ENCODE assay signal across 11 cellular contexts in the genomic region with DNA sequence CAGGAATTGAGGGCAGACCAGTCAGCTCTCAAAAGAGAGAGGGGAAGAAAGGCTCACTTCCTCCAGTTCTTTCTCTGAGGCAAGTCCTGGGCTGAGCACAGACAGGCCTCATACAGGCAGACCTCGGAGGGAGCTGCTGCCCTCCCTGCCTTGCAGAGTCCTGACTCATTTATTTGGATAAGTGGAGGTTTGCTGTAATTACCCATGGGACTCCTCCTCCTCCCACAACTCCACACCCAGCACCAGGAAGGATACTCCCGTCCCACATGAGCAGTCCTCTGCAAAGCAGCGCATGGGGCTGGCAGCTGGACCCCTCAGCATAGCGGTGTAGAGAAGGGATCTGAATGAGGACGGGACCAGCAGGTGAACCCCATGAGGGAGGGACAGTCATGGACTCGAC. TPM values are rescaled to one million over a fixed set of nuclear protein-coding genes. Genes with fewer than 3 reads are reported as not detected.
A peak's percentile ranks its signal among the peaks of the same experiment; 100 is the strongest.
DNase-seq lines count a peak whose midpoint lies in the region; ATAC-seq and TF ChIP-seq lines count a peak whose summit lies in the region.
"Had no signal": no experiment of that assay in that cellular context is flagged by ENCODE, and none has a peak within 500 bp of the region (broad histone marks: within the 10 kb centered on the region; RNA-seq: fewer than 3 reads in every experiment).

No MANE protein-coding gene starts in this region.

- no TSS peak for BruUV-seq in A673 (replicated peaks; lab: Mats Ljungman, UMichigan)

- no peaks in the 10 kb centered on the region for H3K9me3 ChIP-seq in A673 (ENCODE audit: low read depth, low read length, poor library complexity, severe bottlenecking)

- H3K4me1 ChIP-seq in A673 (ENCODE audit: insufficient read depth, low read length, poor library complexity, severe bottlenecking), result no peaks in the 10 kb centered on the region

- POLR2A ChIA-PET in A673 (lab: Charles Lee; ENCODE audit: low non-redundant PET), result no interaction called here

- ATAC-seq in GM21515 (IDR thresholded peaks at IDR 0.05; ENCODE audit: unreplicated experiment), result no peak
- ATAC-seq: stimulated activated memory B cell treated with anti-CD40 and anti-IgM and Interleukin-4, amounts not matched to agents 10 μg/mL and 1 μg/mL and 100 μg/mL, for 72 hours had no signal

- TF ChIP-seq CTCF in HFF-Myc (IDR thresholded peaks at IDR 0.05; ENCODE audit: low read depth, low read length, missing control alignments), result no peak
- no peak for TF ChIP-seq CTCF in brain microvascular endothelial cell (IDR thresholded peaks at IDR 0.05; ENCODE audit: low read depth, low read length, missing control alignments)
- TF ChIP-seq CTCF in A673 (conservative IDR thresholded peaks at IDR 0.05; ENCODE audit: low read depth, low read length), result no peak

- H3K27me3 ChIP-seq in brain microvascular endothelial cell (replicated peaks) (no peaks in the 10 kb centered on the region), A673 (replicated peaks; ENCODE audit: insufficient read depth, low read depth, low read length, poor library complexity) (no peaks in the 10 kb centered on the region)

- peak; percentile 63 for DNase-seq in A172 (ENCODE audit: low spot score)
- peak; percentile 42 for DNase-seq in HFF-Myc (ENCODE audit: extremely low read depth, low read depth)
- peak; percentile 88 for DNase-seq in brain microvascular endothelial cell
- peak; percentile 83 for DNase-seq in kidney tubule cell (ENCODE audit: low spot score)
- no peak for DNase-seq in stimulated activated CD8-positive, alpha-beta memory T cell treated with anti-CD3 and anti-CD28 coated beads, Interleukin-4, amount 100 ng/mL, for 48 hours
- DNase-seq in iPS-NIHi11 (ENCODE audit: low spot score), result no peak
- no peak for DNase-seq in A673 (ENCODE audit: low spot score)
- DNase-seq: NCI-H2029 had no signal

- H3K36me3 ChIP-seq in brain microvascular endothelial cell (replicated peaks) (no peaks in the 10 kb centered on the region), A673 (ENCODE audit: insufficient read depth, low read length, poor library complexity, severe bottlenecking) (no peaks in the 10 kb centered on the region)

- H3K4me3 ChIP-seq in HFF-Myc (replicated peaks; ENCODE audit: low read depth, low read length) (no peak overlapping the region), brain microvascular endothelial cell (ENCODE audit: low read depth, low read length) (no peak overlapping the region), A673 (ENCODE audit: low read depth, low read length, poor library complexity, severe bottlenecking) (no peak overlapping the region)

- H3K27ac ChIP-seq in brain microvascular endothelial cell, result peak overlapping the region; percentile 78
- no peak overlapping the region for H3K27ac ChIP-seq in A673 (ENCODE audit: low read depth, low read length, poor library complexity, severe bottlenecking)

- intact Hi-C loops in A673 (cut with micrococcal nuclease; ENCODE audit: unreplicated experiment), result no loop called here

- CTCF ChIA-PET in A673 (lab: Charles Lee), result no interaction called here

- in situ Hi-C loops in brain microvascular endothelial cell (cut with HindIII; ENCODE audit: low pct_ligation_motif_present, low sequenced_read_pairs), result loop anchor here (25.0 kb wide), 1 partner anchor 317 kb away; no protein-coding TSS in a partner anchor

RNA-seq across cellular contexts. Expression of a gene that starts 13.4 kb away (rescaled TPM):
- not detected in 2 replicates for total RNA-seq in A172 (2014; rRNA removed; shearing (Covaris generic))
- not detected in 2 replicates for total RNA-seq in A673 (2021)
- total RNA-seq: glomerular endothelial cell had no signal

Comparison
In these comparisons a context has a peak if more than half of its experiments do, and no peak if none do; other contexts are left out.
1. DNase-seq: peak in A172 (single experiment), HFF-Myc (single experiment), brain microvascular endothelial cell (single experiment) and kidney tubule cell (single experiment); none in stimulated activated CD8-positive, alpha-beta memory T cell treated with anti-CD3 and anti-CD28 coated beads, Interleukin-4, amount 100 ng/mL, for 48 hours (single experiment), iPS-NIHi11 (single experiment) and A673 (single experiment).